ENCODE assay signal across 13 cellular contexts in genomic region chr11:126595560-126595959, GRCh38.
"Had no signal": no experiment of that assay in that cellular context is flagged by ENCODE, and none has a peak within 500 bp of the region (broad histone marks: within the 10 kb centered on the region; RNA-seq: fewer than 3 reads in every experiment).

No MANE protein-coding gene starts in this region.

- H3K27ac Mint-ChIP-seq: naive thymus-derived CD4-positive, alpha-beta T cell; type B pancreatic cell had no signal

- H3K79me2 ChIP-seq: hepatocyte had no signal

- H3K9me3 Mint-ChIP-seq: type B pancreatic cell had no signal

- H3K4me1 Mint-ChIP-seq: naive thymus-derived CD4-positive, alpha-beta T cell had no signal

- H3K4me1 ChIP-seq: colonic mucosa, right atrium auricular region had no signal

- H3K4me2 ChIP-seq: hepatocyte had no signal

- H2AFZ ChIP-seq: hepatocyte had no signal

- H3K27me3 ChIP-seq: colonic mucosa, right atrium auricular region, thyroid gland had no signal

- H3K27ac ChIP-seq: colonic mucosa, hepatocyte, right atrium auricular region, thyroid gland had no signal

- H3K36me3 ChIP-seq: colonic mucosa, right atrium auricular region, thyroid gland had no signal

- H3K36me3 Mint-ChIP-seq: naive thymus-derived CD4-positive, alpha-beta T cell; type B pancreatic cell had no signal

- DNase-seq: colonic mucosa; dermis blood vessel endothelial cell; effector CD4-positive, alpha-beta T cell; foreskin melanocyte; left colon; naive thymus-derived CD4-positive, alpha-beta T cell; small intestine; stimulated activated CD4-positive, alpha-beta T cell treated with anti-CD3 and anti-CD28 coated beads, Interleukin-2, amount 100 ng/mL, for 48 hours; stimulated activated naive CD4-positive, alpha-beta T cell treated with Interleukin-2 at 50 U/mL for 16 hours had no signal

- H3K4me3 ChIP-seq: colonic mucosa, hepatocyte, right atrium auricular region, thyroid gland had no signal

- H3K4me3 Mint-ChIP-seq: naive thymus-derived CD4-positive, alpha-beta T cell; type B pancreatic cell had no signal

- ATAC-seq: left colon; naive thymus-derived CD4-positive, alpha-beta T cell had no signal

- H3K9me3 ChIP-seq: colonic mucosa, right atrium auricular region, thyroid gland had no signal
